In the genomic region with DNA sequence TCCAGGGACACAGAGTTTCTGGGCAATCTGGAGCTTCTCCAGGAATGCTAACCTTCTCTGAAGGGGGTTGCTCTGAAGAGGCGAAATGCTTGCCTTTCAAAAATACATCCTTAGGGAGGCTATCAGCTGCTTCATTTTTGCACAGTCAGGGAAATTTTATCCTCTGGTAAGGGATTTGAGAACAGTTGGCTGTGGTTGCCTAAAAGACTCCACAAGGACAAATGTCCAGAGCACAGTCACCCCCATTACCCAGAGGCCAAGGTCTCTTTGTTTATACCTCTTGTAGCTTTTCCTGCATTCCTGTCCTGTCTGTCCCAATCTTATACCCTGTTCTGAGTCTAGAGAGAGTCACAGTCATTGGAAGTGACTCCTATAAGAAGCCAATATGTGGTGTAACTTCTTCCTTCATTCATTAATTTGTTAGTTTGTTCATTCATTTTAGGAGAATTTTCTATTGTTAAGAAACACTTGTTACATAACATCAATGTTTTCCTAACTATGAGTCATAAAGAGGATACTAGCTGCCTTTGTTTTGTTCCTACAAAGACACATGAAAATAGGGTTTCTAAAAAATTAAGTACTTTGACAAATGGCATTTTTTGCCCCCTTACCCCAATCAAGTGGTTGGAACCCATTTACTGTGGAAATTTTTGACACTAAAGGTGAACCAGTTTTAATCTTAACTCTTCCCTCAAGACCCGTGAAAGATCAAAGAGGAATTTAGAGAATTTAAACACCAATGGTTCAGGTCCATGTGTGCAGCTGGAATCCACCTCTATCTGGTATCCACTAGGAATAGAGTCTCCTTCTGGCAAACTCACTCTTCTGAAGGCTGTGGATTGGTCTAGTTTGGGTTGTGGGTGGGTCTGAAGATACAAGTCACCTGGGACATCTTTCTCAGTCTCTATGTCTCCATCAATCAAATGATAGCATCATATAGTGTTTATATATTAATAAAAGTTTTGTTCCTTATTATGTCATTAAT, we compare ENCODE assay signal across 18 cellular contexts. TPM values are rescaled to one million over a fixed set of nuclear protein-coding genes. Genes with fewer than 3 reads are reported as not detected.
A peak's percentile ranks its signal among the peaks of the same experiment; 100 is the strongest.
DNase-seq lines count a peak whose midpoint lies in the region; ATAC-seq and TF ChIP-seq lines count a peak whose summit lies in the region.
"Had no signal": no experiment of that assay in that cellular context is flagged by ENCODE, and none has a peak within 500 bp of the region (broad histone marks: within the 10 kb centered on the region; RNA-seq: fewer than 3 reads in every experiment).

No MANE protein-coding gene starts in this region.

- ATAC-seq in GM21717 (IDR thresholded peaks at IDR 0.05; ENCODE audit: unreplicated experiment) (no peak), HG03442 (IDR thresholded peaks at IDR 0.05; ENCODE audit: unreplicated experiment) (no peak)
- ATAC-seq: activated CD4-positive, alpha-beta T cell treated with anti-CD3 and anti-CD28 coated beads for 36 hours; naive thymus-derived CD8-positive, alpha-beta T cell; stimulated activated naive CD8-positive, alpha-beta T cell treated with anti-CD3 and anti-CD28 coated beads, Interleukin-15, Interleukin-2, amounts not matched to agents 100 U/mL and 50 U/mL, for 24 hours had no signal

- H3K4me1 ChIP-seq in osteoblast (ENCODE audit: insufficient read depth, low read length) (peaks cover 34% of the 10 kb centered on the region), ascending aorta (no peaks in the 10 kb centered on the region)

- TF ChIP-seq CTCF in epithelial cell of esophagus (IDR thresholded peaks at IDR 0.05; ENCODE audit: insufficient read depth, low read depth, low read length, missing control alignments), result no peak
- TF ChIP-seq CTCF in osteoblast (IDR thresholded peaks at IDR 0.05; ENCODE audit: extremely low read depth, low read depth, low read length), result no peak
- no peak for TF ChIP-seq CTCF in ascending aorta (IDR thresholded peaks at IDR 0.05)

- H3K4me3 ChIP-seq in epithelial cell of esophagus (ENCODE audit: low read length) (no peak overlapping the region), osteoblast (ENCODE audit: insufficient read depth, low read length) (no peak overlapping the region), ascending aorta (no peak overlapping the region)
- H3K4me3 ChIP-seq: MG63 had no signal

- intact Hi-C loops in ascending aorta (cut with DNase I), result no loop called here

- H3K9me3 ChIP-seq in osteoblast (ENCODE audit: low read depth, low read length) (no peaks in the 10 kb centered on the region), ascending aorta (no peaks in the 10 kb centered on the region)
- H3K9me3 ChIP-seq: MG63 had no signal

- H3K79me2 ChIP-seq in osteoblast (ENCODE audit: insufficient read depth, low read length), result no peaks in the 10 kb centered on the region

- no peak overlapping the region for H3K4me2 ChIP-seq in osteoblast (ENCODE audit: insufficient read depth, low read length)

- H4K20me1 ChIP-seq in osteoblast (ENCODE audit: insufficient read depth, low read length), result no peaks in the 10 kb centered on the region

- H2AFZ ChIP-seq in osteoblast (ENCODE audit: low read length), result no peak overlapping the region

- DNase-seq in DMS53 treated with DMSO at 0.1 percent for 48 hours (lab: John Stamatoyannopoulos, UW; ENCODE audit: unreplicated experiment), result peak; percentile 50
- DNase-seq in NCI-H226, result peak; percentile 64
- DNase-seq in epithelial cell of esophagus (ENCODE audit: low read depth), result peak; percentile 19
- DNase-seq in osteoblast (ENCODE audit: insufficient read length, low spot score, missing footprints), result no peak
- DNase-seq in ascending aorta (ENCODE audit: low spot score in 2 of 2), result no peak
- no peak for DNase-seq in RPMI8226
- DNase-seq: activated CD4-positive, alpha-beta T cell treated with anti-CD3 and anti-CD28 coated beads for 36 hours; activated T-cell treated with anti-CD3 and anti-CD28 coated beads, Interleukin-2, amount 50 U/mL, for 48 hours; amygdala; kidney; MG63; naive thymus-derived CD8-positive, alpha-beta T cell; NCI-H2171 treated with DMSO at 0.1 percent for 48 hours; right cardiac atrium; stimulated activated naive CD8-positive, alpha-beta T cell treated with anti-CD3 and anti-CD28 coated beads, Interleukin-15, Interleukin-2, amounts not matched to agents 100 U/mL and 50 U/mL, for 24 hours had no signal

- no peaks in the 10 kb centered on the region for H3K36me3 ChIP-seq in osteoblast (ENCODE audit: insufficient read depth, low read length)
- H3K36me3 ChIP-seq in ascending aorta, result no peaks in the 10 kb centered on the region
- H3K36me3 ChIP-seq: MG63 had no signal

- peak overlapping the region; percentile 78 for H3K27ac ChIP-seq in osteoblast (ENCODE audit: low read depth, low read length)
- H3K27ac ChIP-seq in ascending aorta, result no peak overlapping the region
- H3K27ac ChIP-seq: C4-2B had no signal

- no peaks in the 10 kb centered on the region for H3K27me3 ChIP-seq in osteoblast (ENCODE audit: insufficient read depth, low read length)
- H3K27me3 ChIP-seq in ascending aorta, result no peaks in the 10 kb centered on the region
- H3K27me3 ChIP-seq: MG63 had no signal

RNA-seq across cellular contexts. Expression of a gene that starts 47.1 kb away (rescaled TPM):
- total RNA-seq in osteoblast, result 0.72 and 0.88 TPM in 2 replicates
- total RNA-seq in ascending aorta, result not detected

Comparison
In these comparisons a context has a peak if more than half of its experiments do, and no peak if none do; other contexts are left out.
1. DNase-seq: peak in DMS53 treated with DMSO at 0.1 percent for 48 hours (single experiment), NCI-H226 (single experiment) and epithelial cell of esophagus (single experiment); none in osteoblast (single experiment), ascending aorta (0 of 2) and RPMI8226 (single experiment).